18 cellular contexts compared by ENCODE assay signal in genomic region chr3:153320585-153321128, GRCh38.
A peak's percentile ranks its signal among the peaks of the same experiment; 100 is the strongest.
DNase-seq lines count a peak whose midpoint lies in the region; ATAC-seq, FAIRE-seq and TF ChIP-seq lines count a peak whose summit lies in the region.
"Had no signal": no experiment of that assay in that cellular context is flagged by ENCODE, and none has a peak within 500 bp of the region (broad histone marks: within the 10 kb centered on the region; RNA-seq: fewer than 3 reads in every experiment).

No MANE protein-coding gene starts in this region.

- H3K27ac Mint-ChIP-seq in central memory CD8-positive, alpha-beta T cell (ENCODE audit: low read depth), result no peak overlapping the region
- H3K27ac Mint-ChIP-seq: T-helper 1 cell treated with Interleukin-12 subunit alpha and Interleukin-12 subunit beta and Interleukin-4 antibody, amounts not matched to agents 30 μg/mL and 1 μg/mL, for 36 hours; WTC11 had no signal

- H3F3A ChIP-seq in neural cell (ENCODE audit: insufficient read depth, low read length, poor library complexity, severe bottlenecking), result no peaks in the 10 kb centered on the region

- H3K4me1 ChIP-seq in KMS-11 (ENCODE audit: low read depth, poor library complexity, severe bottlenecking), result peaks cover 32% of the 10 kb centered on the region

- H3K4me1 Mint-ChIP-seq in central memory CD8-positive, alpha-beta T cell, result peaks cover 20% of the 10 kb centered on the region
- H3K4me1 Mint-ChIP-seq: WTC11 had no signal

- H2AFZ ChIP-seq in KMS-11 (ENCODE audit: low read depth) (peak overlapping the region; percentile 81; the same call in 1 of the 2 replicates), neural cell (ENCODE audit: low read depth, low read length) (no peak overlapping the region)

- H3K36me3 ChIP-seq in KMS-11 (ENCODE audit: insufficient read depth) (no peaks in the 10 kb centered on the region), neural cell (ENCODE audit: insufficient read depth, low read length) (no peaks in the 10 kb centered on the region)
- H3K36me3 ChIP-seq: ascending aorta had no signal

- H3K4me3 ChIP-seq in KMS-11 (IDR thresholded peaks at IDR 0.05; ENCODE audit: insufficient read depth, low read depth, low read length), result peak overlapping the region; percentile 67
- H3K4me3 ChIP-seq in neural cell (ENCODE audit: low read length), result peak overlapping the region; percentile 3
- H3K4me3 ChIP-seq: mucosa of descending colon had no signal

- peak; percentile 22 for TF ChIP-seq RAD21 in neural cell (conservative IDR thresholded peaks at IDR 0.05)

- H3K27me3 ChIP-seq in KMS-11 (ENCODE audit: insufficient read depth, low read depth) (no peaks in the 10 kb centered on the region), neural cell (ENCODE audit: insufficient read depth, low read depth, low read length) (peaks cover 3% of the 10 kb centered on the region)
- H3K27me3 ChIP-seq: ascending aorta, foreskin keratinocyte had no signal

- no peaks in the 10 kb centered on the region for H3K9me3 Mint-ChIP-seq in central memory CD8-positive, alpha-beta T cell
- H3K9me3 Mint-ChIP-seq: T-helper 1 cell treated with Interleukin-12 subunit alpha and Interleukin-12 subunit beta and Interleukin-4 antibody, amounts not matched to agents 30 μg/mL and 1 μg/mL, for 36 hours had no signal

- H3K4me3 Mint-ChIP-seq in central memory CD8-positive, alpha-beta T cell, result peak overlapping the region; percentile 43
- H3K4me3 Mint-ChIP-seq: T-helper 1 cell treated with Interleukin-12 subunit alpha and Interleukin-12 subunit beta and Interleukin-4 antibody, amounts not matched to agents 30 μg/mL and 1 μg/mL, for 36 hours; WTC11 had no signal

- H3K27me3 Mint-ChIP-seq in central memory CD8-positive, alpha-beta T cell, result no peaks in the 10 kb centered on the region

- H3K9me2 ChIP-seq in neural cell (ENCODE audit: insufficient read depth, low read length), result no peaks in the 10 kb centered on the region

- FAIRE-seq in D721Med (lab: Jason Lieb, UNC) (peak; percentile 38), frontal cortex (lab: Jason Lieb, UNC) (no peak)

- H3K36me3 Mint-ChIP-seq in central memory CD8-positive, alpha-beta T cell (ENCODE audit: insufficient read depth), result peaks cover 4% of the 10 kb centered on the region
- H3K36me3 Mint-ChIP-seq: WTC11 had no signal

- no peak for DNase-seq in D721Med (ENCODE audit: insufficient read length, low spot score)
- DNase-seq in central memory CD8-positive, alpha-beta T cell (ENCODE audit: low spot score in 2 of 2), result no peak
- DNase-seq in NCI-H1436 treated with DMSO at 0.1 percent for 48 hours (lab: John Stamatoyannopoulos, UW), result no peak
- no peak for DNase-seq in NCI-H1930 (lab: John Stamatoyannopoulos, UW)
- no peak for DNase-seq in frontal cortex (ENCODE audit: low spot score in 2 of 2)
- DNase-seq: activated effector memory CD4-positive, alpha-beta T cell treated with anti-CD3 and anti-CD28 coated beads, Interleukin-2, amount 50 U/mL, for 16 hours; AML-193; H7; mucosa of descending colon; NCI-H187 treated with DMSO at 0.1 percent for 48 hours; NCI-H446 treated with DMSO at 0.1 percent for 48 hours had no signal

- peak; percentile 98 for TF ChIP-seq EP300 in neural cell (conservative IDR thresholded peaks at IDR 0.05; ENCODE audit: poor library complexity, severe bottlenecking)

- H4K20me1 ChIP-seq in KMS-11 (ENCODE audit: insufficient read depth) (no peaks in the 10 kb centered on the region), neural cell (ENCODE audit: insufficient read depth) (no peaks in the 10 kb centered on the region)

- no peak for ATAC-seq in central memory CD8-positive, alpha-beta T cell (replicated peaks; ENCODE audit: extremely low read depth, poor library complexity, severe bottlenecking)
- ATAC-seq: foreskin keratinocyte, mucosa of descending colon, Right ventricle myocardium inferior, WTC11 had no signal

- peak overlapping the region; percentile 54 for H3K27ac ChIP-seq in KMS-11
- no peak overlapping the region for H3K27ac ChIP-seq in neural cell (ENCODE audit: low read length)
- H3K27ac ChIP-seq: ascending aorta, foreskin keratinocyte had no signal

- H3K9me3 ChIP-seq in neural cell (ENCODE audit: low read length), result no peaks in the 10 kb centered on the region
- H3K9me3 ChIP-seq: ascending aorta, mucosa of descending colon had no signal

- no peaks in the 10 kb centered on the region for H3K79me2 ChIP-seq in KMS-11 (ENCODE audit: insufficient read depth, low read depth)
- H3K79me2 ChIP-seq in neural cell (replicated peaks; ENCODE audit: insufficient read depth, low read length), result no peaks in the 10 kb centered on the region

- TF ChIP-seq CTCF in D721Med (IDR thresholded peaks at IDR 0.05; ENCODE audit: insufficient read depth, missing control alignments) (no peak), KMS-11 (conservative IDR thresholded peaks at IDR 0.05; ENCODE audit: low read depth, low read length) (no peak), neural cell (IDR thresholded peaks at IDR 0.05; ENCODE audit: poor library complexity, severe bottlenecking) (no peak)

- H3K9ac ChIP-seq in KMS-11 (no peak overlapping the region), neural cell (ENCODE audit: low read length) (no peak overlapping the region)

- H3K4me2 ChIP-seq in KMS-11 (peak overlapping the region; percentile 89), neural cell (ENCODE audit: low read length) (no peak overlapping the region)

TF ChIP-seq in neural cell, 6 proteins besides CTCF, POLR2A, EP300 and RAD21:
- TF ChIP-seq REST (IDR thresholded peaks at IDR 0.05; ENCODE audit: borderline replicate concordance) (no peak), POLR2AphosphoS5 (IDR thresholded peaks at IDR 0.05) (peak; percentile 99), SMC3 (conservative IDR thresholded peaks at IDR 0.05; ENCODE audit: poor library complexity) (no peak), TAF1 (IDR thresholded peaks at IDR 0.05; ENCODE audit: low read depth) (no peak), EZH2 (IDR thresholded peaks at IDR 0.05; ENCODE audit: borderline replicate concordance, insufficient read depth, low read length, poor library complexity, severe bottlenecking) (no peak), MXI1 (conservative IDR thresholded peaks at IDR 0.05; ENCODE audit: poor library complexity, severe bottlenecking) (peak; percentile 34)
TF ChIP-seq in neural cell: peak in this region for 2.
